Comparison of ENCODE assay signal across 1 cellular context in genomic region chr5:178240772-178241171, GRCh38.
TF ChIP-seq lines count a peak whose summit lies in the region.

No MANE protein-coding gene starts in this region.

TF ChIP-seq in GM23338, 12 proteins besides CTCF, POLR2A, EP300 and RAD21 (continued from another document):
- TF ChIP-seq EZH2phosphoT487 (IDR thresholded peaks at IDR 0.05; ENCODE audit: unreplicated experiment) (no peak), POLR2AphosphoS5 (IDR thresholded peaks at IDR 0.05; ENCODE audit: low read depth) (no peak), ETS1 (IDR thresholded peaks at IDR 0.05) (no peak), REST (IDR thresholded peaks at IDR 0.05; ENCODE audit: unreplicated experiment) (no peak), EZH2 (IDR thresholded peaks at IDR 0.05; ENCODE audit: low read depth, unreplicated experiment) (no peak), NANOG (IDR thresholded peaks at IDR 0.05; ENCODE audit: borderline replicate concordance) (no peak), ZNF114 (CRISPR knock-in tag; IDR thresholded peaks at IDR 0.05) (no peak)
